8 cellular contexts compared by ENCODE assay signal in genomic region chr2:120223034-120223912, GRCh38.
DNase-seq lines count a peak whose midpoint lies in the region; ATAC-seq and TF ChIP-seq lines count a peak whose summit lies in the region.

Gene TMEM185B, minus strand, starts transcription at chr2:120223400. Its CDS starts 424 bp downstream, at chr2:120222976.

- peak; percentile 31 for TF ChIP-seq CTCF in AG10803 (conservative IDR thresholded peaks at IDR 0.05; ENCODE audit: low read length)

- H3K4me3 ChIP-seq in AG10803 (ENCODE audit: low read length) = peak within 1 kb of the TSS; percentile 66

- DNase-seq in AG10803 (ENCODE audit: low read depth) = peak; percentile 80
- peak; percentile 94 for DNase-seq in NCI-H2227 treated with DMSO at 0.1 percent for 48 hours (lab: John Stamatoyannopoulos, UW)
- DNase-seq in cerebellar cortex (ENCODE audit: low spot score) = peak; percentile 78
- peak; percentile 82 for DNase-seq in kidney glomerular epithelial cell (lab: John Stamatoyannopoulos, UW)
- DNase-seq in stimulated activated CD4-positive, alpha-beta T cell treated with anti-CD3 and anti-CD28 coated beads, Interleukin-1b, Interleukin-23, amount 100 ng/mL, for 24 hours (ENCODE audit: low read depth in 4 of 4, low spot score in 1 of 4) = peak; percentile 69 to 91 (median 80)

- ATAC-seq in GM18909 (IDR thresholded peaks at IDR 0.05; ENCODE audit: poor library complexity, unreplicated experiment) = peak; percentile 90
- peak; percentile 82 for ATAC-seq in HG03159 (IDR thresholded peaks at IDR 0.05; ENCODE audit: unreplicated experiment)
- peak; percentile 90 to 92 for ATAC-seq in activated CD4-positive, CD25-positive, alpha-beta regulatory T cell treated with anti-CD3 and anti-CD28 coated beads, Interleukin-2, amount 50 U/mL, for 24 hours

Comparison
In these comparisons a context has a peak if more than half of its experiments do, and no peak if none do; other contexts are left out.
1. Peak in every context shown above with its lines: DNase-seq, ATAC-seq and H3K4me3 ChIP-seq.